Comparison of ENCODE assay signal across 26 cellular contexts in the genomic region with DNA sequence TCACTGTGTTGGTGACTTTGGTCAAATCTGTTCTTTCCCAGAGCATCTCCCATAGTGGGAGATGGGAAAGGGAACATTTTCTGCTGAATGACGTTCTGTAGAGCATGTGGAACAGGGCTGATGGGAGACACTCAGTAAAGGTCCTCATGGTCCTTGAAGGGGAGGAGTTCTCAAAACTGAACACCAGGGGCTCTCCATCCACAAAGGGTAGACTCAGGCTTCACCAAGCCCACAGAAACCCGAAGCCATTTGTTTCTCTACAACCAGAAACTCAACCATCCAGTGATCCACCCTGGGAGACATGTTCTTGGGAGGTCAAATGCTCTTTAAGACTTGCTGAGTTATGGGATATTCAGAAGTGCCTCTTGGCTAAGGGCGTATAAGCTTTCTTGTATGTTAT.
"Had no signal": no experiment of that assay in that cellular context is flagged by ENCODE, and none has a peak within 500 bp of the region (broad histone marks: within the 10 kb centered on the region; RNA-seq: fewer than 3 reads in every experiment).

No MANE protein-coding gene starts in this region.

- H3K27me3 ChIP-seq: body of pancreas, right atrium auricular region, thyroid gland, upper lobe of left lung, vagina had no signal

- H3K4me3 Mint-ChIP-seq: activated CD4-positive, alpha-beta memory T cell treated with anti-CD3 and anti-CD28 coated beads for 36 hours; activated naive CD8-positive, alpha-beta T cell; neural crest cell; stimulated activated naive B cell treated with anti-CD40 and anti-IgM and Interleukin-4, amounts not matched to agents 10 μg/mL and 1 μg/mL and 100 μg/mL, for 72 hours had no signal

- H3K9me3 ChIP-seq: body of pancreas, right atrium auricular region, stomach, thyroid gland, upper lobe of left lung, vagina had no signal

- H3K4me3 ChIP-seq: body of pancreas, right atrium auricular region, stomach, thyroid gland, upper lobe of left lung, vagina had no signal

- DNase-seq: activated CD4-positive, alpha-beta memory T cell treated with anti-CD3 and anti-CD28 coated beads for 36 hours; activated CD4-positive, alpha-beta T cell treated with anti-CD3 and anti-CD28 coated beads for 4 hours; activated effector memory CD4-positive, alpha-beta T cell treated with Interleukin-2 at 50 U/mL for 16 hours; activated naive CD4-positive, alpha-beta T cell treated with Interleukin-2 at 50 U/mL for 16 hours; aorta; body of pancreas; dermis blood vessel endothelial cell; effector CD4-positive, alpha-beta T cell; islet precursor cell; left ventricle myocardium superior; naive B cell; occipital lobe; stimulated activated CD4-positive, alpha-beta T cell treated with anti-CD3 and anti-CD28 coated beads, Interleukin-15, amount 100 ng/mL, for 24 hours; stimulated activated CD4-positive, alpha-beta T cell treated with anti-CD3 and anti-CD28 coated beads, Interleukin-2, amount 100 ng/mL, for 24 hours; stimulated activated naive B cell treated with anti-CD40 and anti-IgM and Interleukin-4, amounts not matched to agents 10 μg/mL and 1 μg/mL and 100 μg/mL, for 72 hours; stomach; T-helper 9 cell; thyroid gland; upper lobe of left lung had no signal

- ATAC-seq: body of pancreas; left ventricle myocardium superior; stimulated activated naive B cell treated with anti-CD40 and anti-IgM and Interleukin-4, amounts not matched to agents 10 μg/mL and 1 μg/mL and 100 μg/mL, for 72 hours had no signal

- H3K9me3 Mint-ChIP-seq: activated CD4-positive, alpha-beta memory T cell treated with anti-CD3 and anti-CD28 coated beads for 36 hours; naive B cell; neural crest cell; stimulated activated naive B cell treated with anti-CD40 and anti-IgM and Interleukin-4, amounts not matched to agents 10 μg/mL and 1 μg/mL and 100 μg/mL, for 72 hours; T-helper 1 cell treated with Interleukin-12 subunit alpha and Interleukin-12 subunit beta and Interleukin-4 antibody, amounts not matched to agents 30 μg/mL and 1 μg/mL, for 36 hours had no signal

- H3K4me1 ChIP-seq: body of pancreas, right atrium auricular region, stomach, thyroid gland, upper lobe of left lung had no signal

- H3K36me3 ChIP-seq: right atrium auricular region, stomach, thyroid gland, upper lobe of left lung, vagina had no signal

- H3K27ac ChIP-seq: body of pancreas, epithelial cell of prostate, right atrium auricular region, stomach, thyroid gland, upper lobe of left lung, vagina, VCaP had no signal

- H3K27ac Mint-ChIP-seq: activated CD4-positive, alpha-beta memory T cell treated with anti-CD3 and anti-CD28 coated beads for 36 hours; naive B cell; stimulated activated naive B cell treated with anti-CD40 and anti-IgM and Interleukin-4, amounts not matched to agents 10 μg/mL and 1 μg/mL and 100 μg/mL, for 72 hours had no signal

- H3K36me3 Mint-ChIP-seq: activated CD4-positive, alpha-beta memory T cell treated with anti-CD3 and anti-CD28 coated beads for 36 hours; naive B cell; stimulated activated naive B cell treated with anti-CD40 and anti-IgM and Interleukin-4, amounts not matched to agents 10 μg/mL and 1 μg/mL and 100 μg/mL, for 72 hours had no signal
